Comparison of ENCODE assay signal across 16 cellular contexts in the genomic region with DNA sequence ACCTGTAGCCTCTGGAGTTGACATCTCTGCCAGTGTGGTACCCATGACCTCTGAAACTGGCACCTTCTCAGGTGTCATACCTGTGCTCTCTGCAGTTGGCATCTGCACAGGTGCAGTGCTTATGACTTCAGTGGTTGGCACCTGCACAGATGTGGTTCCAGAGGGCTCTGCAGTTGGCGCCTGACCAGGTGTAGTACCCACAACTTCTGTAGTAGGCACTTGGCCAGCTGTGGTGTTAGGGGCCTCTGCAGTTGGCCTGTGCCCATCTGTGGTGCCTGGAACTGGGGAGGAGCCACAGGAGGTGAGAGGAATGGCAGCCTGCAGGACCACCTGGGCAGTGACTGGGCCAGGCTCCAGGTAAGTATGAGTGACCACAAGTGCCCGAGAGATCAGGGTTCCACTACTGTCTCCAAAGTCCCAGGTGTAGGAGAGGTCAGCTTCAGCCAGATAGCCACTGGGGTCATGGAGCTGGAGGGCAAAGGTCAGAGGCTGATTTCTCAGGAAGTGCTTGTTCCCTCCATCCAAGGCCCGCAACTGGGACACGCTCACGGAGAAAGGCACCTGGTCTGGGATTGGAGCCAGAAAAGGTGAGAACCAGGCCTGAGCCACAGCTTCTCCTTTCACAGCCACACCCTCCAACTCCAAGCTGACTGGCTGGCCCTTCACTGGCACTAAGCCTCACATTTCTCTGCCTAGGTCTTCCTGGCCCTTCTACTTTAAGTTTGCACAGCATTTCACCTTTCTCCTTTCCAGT. TPM values are rescaled to one million over a fixed set of nuclear protein-coding genes. Genes with fewer than 3 reads are reported as not detected.
DNase-seq lines count a peak whose midpoint lies in the region; ATAC-seq and TF ChIP-seq lines count a peak whose summit lies in the region.
"Had no signal": no experiment of that assay in that cellular context is flagged by ENCODE, and none has a peak within 500 bp of the region (broad histone marks: within the 10 kb centered on the region; RNA-seq: fewer than 3 reads in every experiment).

No MANE protein-coding gene starts in this region.

- H3K9ac ChIP-seq in mammary epithelial cell (ENCODE audit: insufficient read depth, low read length) = no peak overlapping the region

- ATAC-seq in left lobe of liver = peak; percentile 31
- ATAC-seq in upper lobe of right lung = peak; percentile 67
- ATAC-seq in activated CD8-positive, alpha-beta memory T cell treated with anti-CD3 and anti-CD28 coated beads, Interleukin-2, amount 10 ng/mL, durations not matched to agents 7 days and 5 days = no peak
- no peak for ATAC-seq in HG03175 (IDR thresholded peaks at IDR 0.05; ENCODE audit: unreplicated experiment)
- ATAC-seq: activated T-cell treated with anti-CD3 and anti-CD28 coated beads, Interleukin-2, amount 50 U/mL, for 4 hours; foreskin keratinocyte had no signal

- no peak overlapping the region for H3K4me3 ChIP-seq in mammary epithelial cell (replicated peaks in 1 of 3; ENCODE audit: insufficient read depth in 1 of 3, low read depth in 2 of 3, low read length in 3 of 3)
- no peak overlapping the region for H3K4me3 ChIP-seq in upper lobe of right lung
- H3K4me3 ChIP-seq: tibial nerve had no signal

- H3K36me3 ChIP-seq in mammary epithelial cell (ENCODE audit: insufficient read depth, low read length) = peaks cover 8% of the 10 kb centered on the region
- H3K36me3 ChIP-seq in upper lobe of right lung = peaks cover 11% of the 10 kb centered on the region

- in situ Hi-C loops in mammary epithelial cell (cut with MboI; ENCODE audit: low sequenced_read_pairs in 2 of 2) = no loop called here

- no peaks in the 10 kb centered on the region for H4K20me1 ChIP-seq in mammary epithelial cell (ENCODE audit: insufficient read depth, low read length)

- DNase-seq in MCF 10A (ENCODE audit: unreplicated experiment) (peak; percentile 71), mammary epithelial cell (no peak), RPMI8226 (peak; percentile 92), left lobe of liver (ENCODE audit: low spot score) (no peak), upper lobe of right lung (no peak), DMS53 treated with DMSO at 0.1 percent for 48 hours (lab: John Stamatoyannopoulos, UW; ENCODE audit: unreplicated experiment) (no peak)
- DNase-seq in activated CD8-positive, alpha-beta memory T cell treated with anti-CD3 and anti-CD28 coated beads, Interleukin-2, amount 10 ng/mL, durations not matched to agents 7 days and 5 days = no peak
- DNase-seq: activated T-cell treated with anti-CD3 and anti-CD28 coated beads, Interleukin-2, amount 50 U/mL, for 4 hours; DMS53; effector CD8-positive, alpha-beta T cell; midbrain; NCI-H446 treated with DMSO at 0.1 percent for 48 hours had no signal

- intact Hi-C loops in MCF 10A (cut with micrococcal nuclease) (no loop called here), mammary epithelial cell (cut with micrococcal nuclease) (loop anchor here (2.0 kb wide), 1 partner anchor 26 kb away; a partner anchor contains a TSS), upper lobe of right lung (cut with DNase I) (no loop called here)

- H3K79me2 ChIP-seq in mammary epithelial cell (ENCODE audit: insufficient read depth, low read length) = no peaks in the 10 kb centered on the region

- POLR2A ChIA-PET in MCF 10A (lab: Yijun Ruan, JAX) = interaction anchor here (0.7 to 6.7 kb wide), 13 partner anchors 9 to 84 kb away, joined by 3 to 74 read pairs (median 6); a partner anchor contains a TSS

- no peak overlapping the region for H3K4me2 ChIP-seq in mammary epithelial cell (ENCODE audit: insufficient read depth, low read depth, low read length)

- H3K27me3 ChIP-seq in mammary epithelial cell (ENCODE audit: insufficient read depth, low read length) (no peaks in the 10 kb centered on the region), upper lobe of right lung (no peaks in the 10 kb centered on the region)
- H3K27me3 ChIP-seq: foreskin keratinocyte, tibial nerve had no signal

- TF ChIP-seq CTCF in MCF 10A (IDR thresholded peaks at IDR 0.05; ENCODE audit: unreplicated experiment) (no peak), mammary epithelial cell (conservative IDR thresholded peaks at IDR 0.05 in 1 of 2, IDR thresholded peaks at IDR 0.05 in 1 of 2; ENCODE audit: extremely low read depth in 1 of 2, insufficient read depth in 1 of 2, low read depth in 1 of 2, low read length in 2 of 2) (no peak), upper lobe of right lung (IDR thresholded peaks at IDR 0.05) (no peak)

- CTCF ChIA-PET in MCF 10A (lab: Yijun Ruan, JAX) (interaction anchor here (0.5 to 5.6 kb wide), 17 partner anchors 11 to 1549 kb away, joined by 3 to 30 read pairs (median 4); a partner anchor contains a TSS), mammary epithelial cell (lab: Charles Lee; ENCODE audit: low non-redundant PET) (interaction anchor here (1.1 kb wide), 1 partner anchor 219 kb away, joined by 10 read pairs; no protein-coding TSS in a partner anchor)
- CTCF ChIA-PET in activated CD8-positive, alpha-beta memory T cell treated with anti-CD3 and anti-CD28 coated beads, Interleukin-2, amount 10 ng/mL, durations not matched to agents 7 days and 5 days (lab: Charles Lee) = interaction anchor here (0.9 to 2.2 kb wide), 7 partner anchors 17 to 219 kb away, joined by 3 to 5 read pairs (median 5); a partner anchor contains a TSS

- peaks cover 28% of the 10 kb centered on the region for H3K4me1 Mint-ChIP-seq in MCF 10A (ENCODE audit: insufficient read depth, unreplicated experiment)
- H3K4me1 Mint-ChIP-seq in activated CD8-positive, alpha-beta memory T cell treated with anti-CD3 and anti-CD28 coated beads, Interleukin-2, amount 10 ng/mL, durations not matched to agents 7 days and 5 days = no peaks in the 10 kb centered on the region

- H3K27me3 Mint-ChIP-seq in MCF 10A (ENCODE audit: insufficient read depth, unreplicated experiment) = no peaks in the 10 kb centered on the region
- no peaks in the 10 kb centered on the region for H3K27me3 Mint-ChIP-seq in activated CD8-positive, alpha-beta memory T cell treated with anti-CD3 and anti-CD28 coated beads, Interleukin-2, amount 10 ng/mL, durations not matched to agents 7 days and 5 days

- no peaks in the 10 kb centered on the region for H3K9me3 Mint-ChIP-seq in MCF 10A (ENCODE audit: unreplicated experiment)
- H3K9me3 Mint-ChIP-seq in activated CD8-positive, alpha-beta memory T cell treated with anti-CD3 and anti-CD28 coated beads, Interleukin-2, amount 10 ng/mL, durations not matched to agents 7 days and 5 days (ENCODE audit: low read depth) = no peaks in the 10 kb centered on the region
- H3K9me3 Mint-ChIP-seq: activated T-cell treated with anti-CD3 and anti-CD28 coated beads, Interleukin-2, amount 50 U/mL, for 4 hours had no signal

- no peak overlapping the region for H3K27ac ChIP-seq in mammary epithelial cell (ENCODE audit: insufficient read depth, low read depth, low read length)
- no peak overlapping the region for H3K27ac ChIP-seq in upper lobe of right lung
- H3K27ac ChIP-seq: foreskin keratinocyte, tibial nerve had no signal

- H3K9me3 ChIP-seq in mammary epithelial cell (replicated peaks; ENCODE audit: insufficient read depth, low read length) (no peaks in the 10 kb centered on the region), upper lobe of right lung (no peaks in the 10 kb centered on the region)
- H3K9me3 ChIP-seq: tibial nerve had no signal

- dilution Hi-C loops in mammary epithelial cell (cut with HindIII; ENCODE audit: low sequenced_read_pairs) = loop anchor here (5.0 to 10.0 kb wide), 3 partner anchors 40 to 232 kb away; a partner anchor contains a TSS

- H3K36me3 Mint-ChIP-seq in MCF 10A (ENCODE audit: insufficient read depth, unreplicated experiment) = peaks cover 40% of the 10 kb centered on the region
- H3K36me3 Mint-ChIP-seq in activated CD8-positive, alpha-beta memory T cell treated with anti-CD3 and anti-CD28 coated beads, Interleukin-2, amount 10 ng/mL, durations not matched to agents 7 days and 5 days = peaks cover 15% of the 10 kb centered on the region

- WGBS in mammary epithelial cell (ENCODE audit: low coverage, missing lambda C conversion rate) = 11% methylated on average over 2 of the region's 5 CpGs

- H3K27ac Mint-ChIP-seq in MCF 10A (ENCODE audit: low read depth, unreplicated experiment) = no peak overlapping the region
- no peak overlapping the region for H3K27ac Mint-ChIP-seq in activated CD8-positive, alpha-beta memory T cell treated with anti-CD3 and anti-CD28 coated beads, Interleukin-2, amount 10 ng/mL, durations not matched to agents 7 days and 5 days

- BruUV-seq in MCF 10A (replicated peaks; lab: Mats Ljungman, UMichigan) = no TSS peak
- BruUV-seq in mammary epithelial cell (replicated peaks; lab: Mats Ljungman, UMichigan) = no TSS peak

- no peak overlapping the region for H2AFZ ChIP-seq in mammary epithelial cell (ENCODE audit: low read depth, low read length)

- H3K4me3 Mint-ChIP-seq in MCF 10A (ENCODE audit: unreplicated experiment) = no peak overlapping the region
- H3K4me3 Mint-ChIP-seq in activated CD8-positive, alpha-beta memory T cell treated with anti-CD3 and anti-CD28 coated beads, Interleukin-2, amount 10 ng/mL, durations not matched to agents 7 days and 5 days = no peak overlapping the region
- H3K4me3 Mint-ChIP-seq: activated T-cell treated with anti-CD3 and anti-CD28 coated beads, Interleukin-2, amount 50 U/mL, for 4 hours had no signal

- H3K4me1 ChIP-seq in mammary epithelial cell (ENCODE audit: insufficient read depth, low read length) (peaks cover 24% of the 10 kb centered on the region), upper lobe of right lung (no peaks in the 10 kb centered on the region)
- H3K4me1 ChIP-seq: tibial nerve had no signal

RNA-seq across cellular contexts. Expression of a gene that starts 8.6 kb away (rescaled TPM):
- total RNA-seq in MCF 10A (2022) (0.59 TPM in 1 of 2 replicates, not detected in the other), mammary epithelial cell (1 to 10 TPM in 1 of 2 donors, under 1 TPM in 1; 0.67 to 1.9 TPM), left lobe of liver (5.4 TPM), upper lobe of right lung (4.9 TPM)
- 1.4 TPM for polyA plus RNA-seq in mammary epithelial cell
- polyA minus RNA-seq in mammary epithelial cell = not detected
- total RNA-seq in activated CD8-positive, alpha-beta memory T cell treated with anti-CD3 and anti-CD28 coated beads, Interleukin-2, amount 10 ng/mL, durations not matched to agents 7 days and 5 days = under 1 TPM; 0.23 to 0.37 TPM
- total RNA-seq: T-helper 1 cell treated with Interleukin-12 subunit alpha and Interleukin-12 subunit beta and Interleukin-4 antibody, amounts not matched to agents 30 ng/mL and 1 ng/mL, for 36 hours had no signal

RNA-seq across cellular contexts. Expression of a gene that starts 9.3 kb away (rescaled TPM):
- 17.9 and 23.8 TPM in 2 replicates for total RNA-seq in MCF 10A (2022)
- 10 to 100 TPM; 17.5 to 54.9 TPM for total RNA-seq in mammary epithelial cell
- 50.0 TPM for polyA plus RNA-seq in mammary epithelial cell
- 154 TPM for polyA minus RNA-seq in mammary epithelial cell
- total RNA-seq in left lobe of liver = 11.0 TPM
- total RNA-seq in upper lobe of right lung = 28.0 TPM
- total RNA-seq in activated CD8-positive, alpha-beta memory T cell treated with anti-CD3 and anti-CD28 coated beads, Interleukin-2, amount 10 ng/mL, durations not matched to agents 7 days and 5 days = 100 to 1,000 TPM; 146 to 158 TPM

RNA-seq across cellular contexts. Expression of a gene that starts 16.6 kb away (rescaled TPM):
- 67.4 and 96.1 TPM in 2 replicates for total RNA-seq in MCF 10A (2022)
- total RNA-seq in mammary epithelial cell = 10 to 100 TPM; 79.4 to 92.5 TPM
- 87.1 TPM for polyA plus RNA-seq in mammary epithelial cell
- 153 TPM for polyA minus RNA-seq in mammary epithelial cell
- 46.5 TPM for total RNA-seq in left lobe of liver
- 150 TPM for total RNA-seq in upper lobe of right lung
- total RNA-seq in activated CD8-positive, alpha-beta memory T cell treated with anti-CD3 and anti-CD28 coated beads, Interleukin-2, amount 10 ng/mL, durations not matched to agents 7 days and 5 days = 10 to 100 TPM; 46.4 to 55.6 TPM

RNA-seq across cellular contexts. Expression of a gene that starts 26.3 kb away (rescaled TPM):
- total RNA-seq in MCF 10A (2022) (177 and 236 TPM in 2 replicates), mammary epithelial cell (100 to 1,000 TPM; 204 to 378 TPM), left lobe of liver (4.9 TPM), upper lobe of right lung (29.0 TPM)
- polyA plus RNA-seq in mammary epithelial cell = 195 TPM
- 263 TPM for polyA minus RNA-seq in mammary epithelial cell
- 100 to 1,000 TPM; 301 to 312 TPM for total RNA-seq in activated CD8-positive, alpha-beta memory T cell treated with anti-CD3 and anti-CD28 coated beads, Interleukin-2, amount 10 ng/mL, durations not matched to agents 7 days and 5 days

RNA-seq across cellular contexts. Expression of a gene that starts 29.6 kb away (rescaled TPM):
- total RNA-seq in MCF 10A (2022) = 50.5 and 56.5 TPM in 2 replicates
- 10 to 100 TPM; 37.2 to 38.0 TPM for total RNA-seq in mammary epithelial cell
- polyA plus RNA-seq in mammary epithelial cell = 47.8 TPM
- 28.7 TPM for polyA minus RNA-seq in mammary epithelial cell
- total RNA-seq in left lobe of liver = 16.5 TPM
- total RNA-seq in upper lobe of right lung = 29.1 TPM
- total RNA-seq in activated CD8-positive, alpha-beta memory T cell treated with anti-CD3 and anti-CD28 coated beads, Interleukin-2, amount 10 ng/mL, durations not matched to agents 7 days and 5 days = 10 to 100 TPM; 46.7 to 56.4 TPM

Comparison
In these comparisons a context has a peak if more than half of its experiments do, and no peak if none do; other contexts are left out.
1. DNase-seq: peak in MCF 10A (single experiment) and RPMI8226 (single experiment); none in mammary epithelial cell (single experiment), left lobe of liver (single experiment), upper lobe of right lung (single experiment), activated CD8-positive, alpha-beta memory T cell treated with anti-CD3 and anti-CD28 coated beads, Interleukin-2, amount 10 ng/mL, durations not matched to agents 7 days and 5 days (single experiment) and DMS53 treated with DMSO at 0.1 percent for 48 hours (single experiment).
2. ATAC-seq: peak in left lobe of liver (single experiment) and upper lobe of right lung (single experiment); none in activated CD8-positive, alpha-beta memory T cell treated with anti-CD3 and anti-CD28 coated beads, Interleukin-2, amount 10 ng/mL, durations not matched to agents 7 days and 5 days (single experiment) and HG03175 (single experiment).